1 cellular context compared by ENCODE assay signal in genomic region chr11:44950625-44951472, GRCh38.
TF ChIP-seq lines count a peak whose summit lies in the region.

A gene with protein sequence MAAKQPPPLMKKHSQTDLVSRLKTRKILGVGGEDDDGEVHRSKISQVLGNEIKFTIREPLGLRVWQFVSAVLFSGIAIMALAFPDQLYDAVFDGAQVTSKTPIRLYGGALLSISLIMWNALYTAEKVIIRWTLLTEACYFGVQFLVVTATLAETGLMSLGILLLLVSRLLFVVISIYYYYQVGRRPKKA (minus strand): TSS chr11:44950883. CDS start chr11:44938335, 12,548 bp downstream.

TF ChIP-seq in K562, 482 proteins besides CTCF, POLR2A, EP300 and RAD21 (continued from another document):
- TF ChIP-seq, protein P1, sequence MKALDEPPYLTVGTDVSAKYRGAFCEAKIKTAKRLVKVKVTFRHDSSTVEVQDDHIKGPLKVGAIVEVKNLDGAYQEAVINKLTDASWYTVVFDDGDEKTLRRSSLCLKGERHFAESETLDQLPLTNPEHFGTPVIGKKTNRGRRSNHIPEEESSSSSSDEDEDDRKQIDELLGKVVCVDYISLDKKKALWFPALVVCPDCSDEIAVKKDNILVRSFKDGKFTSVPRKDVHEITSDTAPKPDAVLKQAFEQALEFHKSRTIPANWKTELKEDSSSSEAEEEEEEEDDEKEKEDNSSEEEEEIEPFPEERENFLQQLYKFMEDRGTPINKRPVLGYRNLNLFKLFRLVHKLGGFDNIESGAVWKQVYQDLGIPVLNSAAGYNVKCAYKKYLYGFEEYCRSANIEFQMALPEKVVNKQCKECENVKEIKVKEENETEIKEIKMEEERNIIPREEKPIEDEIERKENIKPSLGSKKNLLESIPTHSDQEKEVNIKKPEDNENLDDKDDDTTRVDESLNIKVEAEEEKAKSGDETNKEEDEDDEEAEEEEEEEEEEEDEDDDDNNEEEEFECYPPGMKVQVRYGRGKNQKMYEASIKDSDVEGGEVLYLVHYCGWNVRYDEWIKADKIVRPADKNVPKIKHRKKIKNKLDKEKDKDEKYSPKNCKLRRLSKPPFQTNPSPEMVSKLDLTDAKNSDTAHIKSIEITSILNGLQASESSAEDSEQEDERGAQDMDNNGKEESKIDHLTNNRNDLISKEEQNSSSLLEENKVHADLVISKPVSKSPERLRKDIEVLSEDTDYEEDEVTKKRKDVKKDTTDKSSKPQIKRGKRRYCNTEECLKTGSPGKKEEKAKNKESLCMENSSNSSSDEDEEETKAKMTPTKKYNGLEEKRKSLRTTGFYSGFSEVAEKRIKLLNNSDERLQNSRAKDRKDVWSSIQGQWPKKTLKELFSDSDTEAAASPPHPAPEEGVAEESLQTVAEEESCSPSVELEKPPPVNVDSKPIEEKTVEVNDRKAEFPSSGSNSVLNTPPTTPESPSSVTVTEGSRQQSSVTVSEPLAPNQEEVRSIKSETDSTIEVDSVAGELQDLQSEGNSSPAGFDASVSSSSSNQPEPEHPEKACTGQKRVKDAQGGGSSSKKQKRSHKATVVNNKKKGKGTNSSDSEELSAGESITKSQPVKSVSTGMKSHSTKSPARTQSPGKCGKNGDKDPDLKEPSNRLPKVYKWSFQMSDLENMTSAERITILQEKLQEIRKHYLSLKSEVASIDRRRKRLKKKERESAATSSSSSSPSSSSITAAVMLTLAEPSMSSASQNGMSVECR (CRISPR knock-in tag; IDR thresholded peaks at IDR 0.05): no peak
- no peak for TF ChIP-seq CEBPB (tag; IDR thresholded peaks at IDR 0.05)
